In the genomic region with DNA sequence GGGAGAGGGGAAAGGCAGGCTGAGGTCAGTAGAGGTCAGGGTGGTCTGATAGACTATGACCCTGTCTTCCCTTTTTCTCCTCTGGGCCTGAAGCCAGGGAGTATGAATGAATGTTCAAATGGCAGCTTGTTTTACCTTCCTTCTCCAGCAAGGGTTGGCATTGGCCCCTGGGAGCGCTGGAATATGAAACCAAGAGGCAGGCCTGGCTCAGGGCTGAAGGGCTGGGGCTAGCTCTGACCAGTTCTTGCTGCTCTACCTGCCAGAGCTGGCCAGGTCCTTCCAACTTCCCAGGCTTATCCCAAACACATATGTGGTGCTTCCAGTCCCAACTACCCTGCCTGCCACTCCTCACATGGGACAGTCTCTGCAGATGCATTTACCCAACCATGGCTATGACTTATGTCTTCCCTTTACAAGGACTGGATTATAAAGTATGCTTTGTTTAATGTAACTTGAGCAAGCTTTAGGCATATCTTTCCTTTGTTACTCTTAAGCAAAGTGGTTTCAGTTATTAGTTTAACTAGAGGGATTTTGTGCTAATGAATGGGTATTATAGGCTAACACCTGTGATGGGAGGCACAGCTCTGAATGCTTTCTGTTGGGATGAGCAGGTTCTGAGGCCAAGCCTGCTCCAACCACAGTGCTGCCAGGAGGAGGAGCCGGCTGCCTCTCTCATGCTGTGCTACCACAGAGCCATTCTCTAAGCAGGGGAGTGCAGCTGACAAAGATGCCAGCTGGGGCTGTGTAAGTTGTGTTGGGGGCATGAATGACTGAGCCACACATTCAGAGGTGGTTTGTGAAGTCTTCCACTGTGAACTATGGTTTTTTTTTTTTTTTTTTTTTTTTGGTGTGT, we compare ENCODE assay signal across 8 cellular contexts. TPM values are rescaled to one million over a fixed set of nuclear protein-coding genes. Genes with fewer than 3 reads are reported as not detected.
A peak's percentile ranks its signal among the peaks of the same experiment; 100 is the strongest.
DNase-seq lines count a peak whose midpoint lies in the region; ATAC-seq and TF ChIP-seq lines count a peak whose summit lies in the region.

No MANE protein-coding gene starts in this region.

- H3K27ac ChIP-seq in sigmoid colon = no peak overlapping the region
- no peak overlapping the region for H3K27ac ChIP-seq in CD8-positive, alpha-beta memory T cell (ENCODE audit: low read depth, low read length)

- H3K4me1 Mint-ChIP-seq in activated CD4-positive, alpha-beta T cell treated with anti-CD3 and anti-CD28 coated beads for 36 hours = peaks cover 28% of the 10 kb centered on the region
- peaks cover 8 to 24% (median 9%) of the 10 kb centered on the region in 3 donors for H3K4me1 Mint-ChIP-seq in CD8-positive, alpha-beta memory T cell

- H3K27me3 Mint-ChIP-seq in activated CD4-positive, alpha-beta T cell treated with anti-CD3 and anti-CD28 coated beads for 36 hours = no peaks in the 10 kb centered on the region
- H3K27me3 Mint-ChIP-seq in CD8-positive, alpha-beta memory T cell = no peaks in the 10 kb centered on the region

- H3K36me3 ChIP-seq in sigmoid colon = peaks cover 0 to 14% (median under 1%) of the 10 kb centered on the region in 4 donors
- no peaks in the 10 kb centered on the region for H3K36me3 ChIP-seq in CD8-positive, alpha-beta memory T cell (ENCODE audit: insufficient read depth, low read length)

- no peaks in the 10 kb centered on the region for H3K9me3 ChIP-seq in sigmoid colon
- H3K9me3 ChIP-seq in CD8-positive, alpha-beta memory T cell (ENCODE audit: low read length) = no peaks in the 10 kb centered on the region

- WGBS in sigmoid colon, 2 donors = 67 to 76% methylated on average over 2 of the region's 2 CpGs

- POLR2A ChIA-PET in activated CD4-positive, alpha-beta T cell treated with anti-CD3 and anti-CD28 coated beads for 36 hours (lab: Charles Lee) = interaction anchor here (0.6 kb wide), 1 partner anchor 121 kb away, joined by 4 read pairs; no protein-coding TSS in a partner anchor
- POLR2A ChIA-PET in CD8-positive, alpha-beta memory T cell (lab: Charles Lee) = no interaction called here

- H3K4me3 Mint-ChIP-seq in activated CD4-positive, alpha-beta T cell treated with anti-CD3 and anti-CD28 coated beads for 36 hours = no peak overlapping the region
- no peak overlapping the region for H3K4me3 Mint-ChIP-seq in CD8-positive, alpha-beta memory T cell

- no peak overlapping the region for H3K4me3 ChIP-seq in sigmoid colon
- no peak overlapping the region for H3K4me3 ChIP-seq in CD8-positive, alpha-beta memory T cell (ENCODE audit: low read length)

- peak overlapping the region; percentile 7 for H3K27ac Mint-ChIP-seq in activated CD4-positive, alpha-beta T cell treated with anti-CD3 and anti-CD28 coated beads for 36 hours
- peak overlapping the region in 2 of 8 donors; percentile 0 to 43 for H3K27ac Mint-ChIP-seq in CD8-positive, alpha-beta memory T cell

- TF ChIP-seq EP300 in sigmoid colon (IDR thresholded peaks at IDR 0.05) = no peak

- peak; percentile 47 for ATAC-seq in activated CD4-positive, alpha-beta T cell treated with anti-CD3 and anti-CD28 coated beads for 36 hours
- ATAC-seq in esophagus mucosa = peak; percentile 52
- ATAC-seq in HG03565 (IDR thresholded peaks at IDR 0.05; ENCODE audit: unreplicated experiment) = no peak

- H3K36me3 Mint-ChIP-seq in activated CD4-positive, alpha-beta T cell treated with anti-CD3 and anti-CD28 coated beads for 36 hours (ENCODE audit: low read depth) = peaks cover 7% of the 10 kb centered on the region
- H3K36me3 Mint-ChIP-seq in CD8-positive, alpha-beta memory T cell = peaks cover 0 to 36% (median 5%) of the 10 kb centered on the region in 3 donors

- H3K27me3 ChIP-seq in sigmoid colon = peaks cover 0 to 1% (median 0%) of the 10 kb centered on the region in 3 donors
- H3K27me3 ChIP-seq in CD8-positive, alpha-beta memory T cell (ENCODE audit: insufficient read depth, low read length, poor library complexity, severe bottlenecking) = no peaks in the 10 kb centered on the region

- H3K4me1 ChIP-seq in sigmoid colon = no peaks in the 10 kb centered on the region
- H3K4me1 ChIP-seq in CD8-positive, alpha-beta memory T cell (ENCODE audit: insufficient read depth, low read length) = no peaks in the 10 kb centered on the region

- no peak for TF ChIP-seq POLR2A in sigmoid colon (IDR thresholded peaks at IDR 0.05)

- TF ChIP-seq CTCF in sigmoid colon (IDR thresholded peaks at IDR 0.05) = no peak

- CTCF ChIA-PET in activated CD4-positive, alpha-beta T cell treated with anti-CD3 and anti-CD28 coated beads for 36 hours (lab: Charles Lee) = interaction anchor here (0.7 to 2.6 kb wide), 4 partner anchors 12 to 67 kb away, joined by 3 to 10 read pairs (median 4); no protein-coding TSS in a partner anchor
- CTCF ChIA-PET in CD8-positive, alpha-beta memory T cell (lab: Charles Lee) = interaction anchor here (1.1 to 3.2 kb wide), 2 partner anchors 31 to 67 kb away, joined by 4 to 13 read pairs; no protein-coding TSS in a partner anchor

- H3K9me3 Mint-ChIP-seq in activated CD4-positive, alpha-beta T cell treated with anti-CD3 and anti-CD28 coated beads for 36 hours (ENCODE audit: low read depth) = no peaks in the 10 kb centered on the region
- H3K9me3 Mint-ChIP-seq in CD8-positive, alpha-beta memory T cell = no peaks in the 10 kb centered on the region

- intact Hi-C loops in activated CD4-positive, alpha-beta T cell treated with anti-CD3 and anti-CD28 coated beads for 36 hours (cut with DNase I, micrococcal nuclease) = loop anchor here in 1 of 2 experiments (1.0 to 10.0 kb wide), 2 partner anchors 24 to 649 kb away; partner anchors contain the start of gene SEPTIN8
- intact Hi-C loops in sigmoid colon (cut with DNase I) = no loop called here

- DNase-seq in activated CD4-positive, alpha-beta T cell treated with anti-CD3 and anti-CD28 coated beads for 36 hours = peak; percentile 49
- no peak for DNase-seq in activated CD4-positive, alpha-beta T cell treated with anti-CD3 and anti-CD28 coated beads for 1 hour
- peak; percentile 83 for DNase-seq in NCI-H69 (lab: John Stamatoyannopoulos, UW)
- peak; percentile 46 for DNase-seq in sigmoid colon
- no peak for DNase-seq in SK-N-DZ (ENCODE audit: low spot score)
- DNase-seq in CD8-positive, alpha-beta memory T cell = no peak

RNA-seq across cellular contexts. Expression of gene CCNI2, which starts 6.1 kb away (rescaled TPM):
- 1 to 10 TPM; 4.3 to 4.6 TPM for total RNA-seq in activated CD4-positive, alpha-beta T cell treated with anti-CD3 and anti-CD28 coated beads for 36 hours
- total RNA-seq in esophagus mucosa = not detected
- 1 to 10 TPM in 1 of 4 donors, not detected in 3; 1.4 TPM for total RNA-seq in sigmoid colon
- 1 to 10 TPM; 1.8 to 5.3 (median 2.3) TPM for polyA plus RNA-seq in sigmoid colon
- not detected in 2 replicates for polyA plus RNA-seq in SK-N-DZ (2014; cell fraction: cytosol; rRNA removed)
- 0.13 TPM in 1 of 2 replicates, not detected in the other for polyA plus RNA-seq in SK-N-DZ (2014; cell fraction: nucleus; rRNA removed)
- 1 to 10 TPM; 8.8 to 9.1 TPM for total RNA-seq in CD8-positive, alpha-beta memory T cell
- 3.4 TPM for polyA plus RNA-seq in CD8-positive, alpha-beta memory T cell

RNA-seq across cellular contexts. Expression of gene KIF3A, which starts 16.0 kb away (rescaled TPM):
- total RNA-seq in activated CD4-positive, alpha-beta T cell treated with anti-CD3 and anti-CD28 coated beads for 36 hours = 10 to 100 TPM in 1 of 2 experiments, 1 to 10 TPM in 1; 7.1 to 10.6 TPM
- total RNA-seq in esophagus mucosa = 5.5 TPM
- 10 to 100 TPM in 2 of 4 donors, 1 to 10 TPM in 2; 7.1 to 19.9 (median 12.9) TPM for total RNA-seq in sigmoid colon
- polyA plus RNA-seq in sigmoid colon = 1 to 10 TPM; 1.2 to 2.7 (median 1.8) TPM
- 13.8 and 15.9 TPM in 2 replicates for polyA plus RNA-seq in SK-N-DZ (2014; cell fraction: cytosol; rRNA removed)
- polyA plus RNA-seq in SK-N-DZ (2014; cell fraction: nucleus; rRNA removed) = 14.9 and 18.4 TPM in 2 replicates
- total RNA-seq in CD8-positive, alpha-beta memory T cell = 10 to 100 TPM; 21.1 to 23.3 TPM
- 15.9 TPM for polyA plus RNA-seq in CD8-positive, alpha-beta memory T cell

RNA-seq across cellular contexts. Expression of gene SEPTIN8, which starts 23.7 kb away (rescaled TPM):
- 10 to 100 TPM; 18.6 to 19.9 TPM for total RNA-seq in activated CD4-positive, alpha-beta T cell treated with anti-CD3 and anti-CD28 coated beads for 36 hours
- 46.0 TPM for total RNA-seq in esophagus mucosa
- 10 to 100 TPM; 21.4 to 36.0 (median 30.9) TPM for total RNA-seq in sigmoid colon
- polyA plus RNA-seq in sigmoid colon = 10 to 100 TPM; 19.2 to 38.0 (median 30.7) TPM
- polyA plus RNA-seq in SK-N-DZ (2014; cell fraction: cytosol; rRNA removed) = 32.3 and 32.6 TPM in 2 replicates
- 84.5 and 109 TPM in 2 replicates for polyA plus RNA-seq in SK-N-DZ (2014; cell fraction: nucleus; rRNA removed)
- 10 to 100 TPM; 34.5 to 38.1 TPM for total RNA-seq in CD8-positive, alpha-beta memory T cell
- polyA plus RNA-seq in CD8-positive, alpha-beta memory T cell = 2.8 TPM

RNA-seq across cellular contexts. Expression of gene SOWAHA, which starts 59.7 kb away (rescaled TPM):
- under 1 TPM in 1 of 2 experiments, not detected in 1; 0.05 TPM for total RNA-seq in activated CD4-positive, alpha-beta T cell treated with anti-CD3 and anti-CD28 coated beads for 36 hours
- total RNA-seq in esophagus mucosa (0.04 TPM), sigmoid colon (under 1 TPM in 2 of 4 donors, not detected in 2; 0.16 to 0.36 TPM)
- 10 to 100 TPM in 2 of 3 donors, 1 to 10 TPM in 1; 8.0 to 33.8 (median 26.4) TPM for polyA plus RNA-seq in sigmoid colon
- 0.68 and 1.9 TPM in 2 replicates for polyA plus RNA-seq in SK-N-DZ (2014; cell fraction: cytosol; rRNA removed)
- 0.58 TPM in 1 of 2 replicates, not detected in the other for polyA plus RNA-seq in SK-N-DZ (2014; cell fraction: nucleus; rRNA removed)
- under 1 TPM in 1 of 2 experiments, not detected in 1; 0.07 TPM for total RNA-seq in CD8-positive, alpha-beta memory T cell
- not detected for polyA plus RNA-seq in CD8-positive, alpha-beta memory T cell

Comparison
In these comparisons a context has a peak if more than half of its experiments do, and no peak if none do; other contexts are left out.
1. DNase-seq: peak in activated CD4-positive, alpha-beta T cell treated with anti-CD3 and anti-CD28 coated beads for 36 hours (single experiment), NCI-H69 (single experiment) and sigmoid colon (single experiment); none in activated CD4-positive, alpha-beta T cell treated with anti-CD3 and anti-CD28 coated beads for 1 hour (single experiment), SK-N-DZ (single experiment) and CD8-positive, alpha-beta memory T cell (0 of 5).